20 cellular contexts compared by ENCODE assay signal in genomic region chr15:41849204-41849603, GRCh38.
"Had no signal": no experiment of that assay in that cellular context is flagged by ENCODE, and none has a peak within 500 bp of the region (broad histone marks: within the 10 kb centered on the region; RNA-seq: fewer than 3 reads in every experiment).

No MANE protein-coding gene starts in this region.

- H3K4me3 ChIP-seq: hepatocyte, mucosa of descending colon, right atrium auricular region had no signal

- H3K36me3 Mint-ChIP-seq: activated naive CD8-positive, alpha-beta T cell treated with anti-CD3 and anti-CD28 coated beads for 36 hours; brain had no signal

- H3K79me2 ChIP-seq: hepatocyte had no signal

- H3K27ac ChIP-seq: hepatocyte, right atrium auricular region had no signal

- H3K27me3 ChIP-seq: hepatocyte, right atrium auricular region had no signal

- H3K27ac Mint-ChIP-seq: activated naive CD8-positive, alpha-beta T cell treated with anti-CD3 and anti-CD28 coated beads for 36 hours; dendritic cell treated with granulocyte-macrophage colony-stimulating factor and Interleukin-4, amounts not matched to agents 40 ng/mL and 50 ng/mL, for 4 days had no signal

- H3K4me2 ChIP-seq: hepatocyte had no signal

- ATAC-seq: effector memory CD8-positive, alpha-beta T cell; left lobe of liver; mucosa of descending colon; naive thymus-derived CD4-positive, alpha-beta T cell; SK-N-SH treated with all-trans-retinoic acid at 6 μM for 48 hours had no signal

- H3K4me1 Mint-ChIP-seq: activated naive CD8-positive, alpha-beta T cell treated with anti-CD3 and anti-CD28 coated beads for 36 hours; brain had no signal

- H3K27me3 Mint-ChIP-seq: activated CD8-positive, alpha-beta T cell treated with anti-CD3 and anti-CD28 coated beads for 36 hours; activated naive CD8-positive, alpha-beta T cell treated with anti-CD3 and anti-CD28 coated beads for 36 hours; effector memory CD8-positive, alpha-beta T cell; naive thymus-derived CD4-positive, alpha-beta T cell had no signal

- FAIRE-seq: small intestine had no signal

- H3K4me1 ChIP-seq: right atrium auricular region had no signal

- H3K9me3 Mint-ChIP-seq: activated CD8-positive, alpha-beta T cell treated with anti-CD3 and anti-CD28 coated beads for 36 hours; activated naive CD8-positive, alpha-beta T cell treated with anti-CD3 and anti-CD28 coated beads for 36 hours; activated T-cell treated with anti-CD3 and anti-CD28 coated beads, Interleukin-2, amount 50 U/mL, for 72 hours; brain; dendritic cell treated with granulocyte-macrophage colony-stimulating factor and Interleukin-4, amounts not matched to agents 40 ng/mL and 50 ng/mL, for 4 days; effector memory CD8-positive, alpha-beta T cell; naive thymus-derived CD4-positive, alpha-beta T cell had no signal

- H2AFZ ChIP-seq: hepatocyte had no signal

- H3K9me3 ChIP-seq: mucosa of descending colon, right atrium auricular region had no signal

- DNase-seq: amygdala; cerebellar nuclear complex; effector memory CD8-positive, alpha-beta T cell; erythroblast; islet precursor cell; mucosa of descending colon; occipital lobe; small intestine; T-helper 1 cell; T1000 had no signal

- H3K4me3 Mint-ChIP-seq: activated CD8-positive, alpha-beta T cell treated with anti-CD3 and anti-CD28 coated beads for 36 hours; activated naive CD8-positive, alpha-beta T cell treated with anti-CD3 and anti-CD28 coated beads for 36 hours; activated T-cell treated with anti-CD3 and anti-CD28 coated beads, Interleukin-2, amount 50 U/mL, for 72 hours; brain; dendritic cell treated with granulocyte-macrophage colony-stimulating factor and Interleukin-4, amounts not matched to agents 40 ng/mL and 50 ng/mL, for 4 days; effector memory CD8-positive, alpha-beta T cell; naive thymus-derived CD4-positive, alpha-beta T cell had no signal
